23 cellular contexts compared by ENCODE assay signal in genomic region chr18:69953191-69953590, GRCh38. TPM values are rescaled to one million over a fixed set of nuclear protein-coding genes. Genes with fewer than 3 reads are reported as not detected.
A peak's percentile ranks its signal among the peaks of the same experiment; 100 is the strongest.
DNase-seq lines count a peak whose midpoint lies in the region; ATAC-seq, FAIRE-seq and TF ChIP-seq lines count a peak whose summit lies in the region.
"Had no signal": no experiment of that assay in that cellular context is flagged by ENCODE, and none has a peak within 500 bp of the region (broad histone marks: within the 10 kb centered on the region; RNA-seq: fewer than 3 reads in every experiment).

No MANE protein-coding gene starts in this region.

- POLR2A ChIA-PET in CD4-positive, alpha-beta memory T cell (lab: Charles Lee; ENCODE audit: partially characterized antibody), result interaction anchor here (8.1 to 11.0 kb wide), 2 partner anchors 8 to 18 kb away, joined by 168 to 240 read pairs; partner anchors contain the start of gene CD226
- POLR2A ChIA-PET in GM12878 (lab: Charles Lee), result no interaction called here

- H3K9me3 Mint-ChIP-seq in activated T-cell treated with anti-CD3 and anti-CD28 coated beads, Interleukin-2, amount 50 U/mL, for 72 hours, result peaks cover 2% of the 10 kb centered on the region in 2 donors
- H3K9me3 Mint-ChIP-seq in CD4-positive, alpha-beta memory T cell, result no peaks in the 10 kb centered on the region
- H3K9me3 Mint-ChIP-seq: HFFc6 had no signal

- TF ChIP-seq CTCF in GM12878 (IDR thresholded peaks at IDR 0.05 in 2 of 3, conservative IDR thresholded peaks at IDR 0.05 in 1 of 3; ENCODE audit: control insufficient read depth in 2 of 3, extremely low read depth in 1 of 3, insufficient read depth in 1 of 3, low read depth in 3 of 3, low read length in 3 of 3), result no peak

- H2AFZ ChIP-seq in GM12878 (ENCODE audit: control insufficient read depth, low read depth, low read length), result no peak overlapping the region

- H3K9ac ChIP-seq in GM12878 (ENCODE audit: control insufficient read depth, insufficient read depth, low read length), result no peak overlapping the region

- H3K4me2 ChIP-seq in GM12878 (ENCODE audit: control insufficient read depth, insufficient read depth), result no peak overlapping the region

- in situ Hi-C loops in GM12878 (cut with MboI), result no loop called here

- SMC1A ChIA-PET in GM12878 (lab: Charles Lee; ENCODE audit: uncharacterized antibody, unreplicated experiment), result no interaction called here

- H3K79me2 ChIP-seq in GM12878 (ENCODE audit: control insufficient read depth, insufficient read depth, low read length), result no peaks in the 10 kb centered on the region; the same call in 1 of the 2 replicates

- intact Hi-C loops in CD4-positive, alpha-beta memory T cell (cut with micrococcal nuclease), result loop anchor here (10.0 kb wide), 1 partner anchor 252 kb away; the partner anchor contains the start of gene RTTN
- intact Hi-C loops in GM12878 (cut with micrococcal nuclease; ENCODE audit: unreplicated experiment), result no loop called here

- WGBS in GM12878 (ENCODE audit: insufficient coverage, insufficient replicate concordance, low lambda C conversion rate, missing lambda C conversion rate), result 100% methylated on average over 2 of the region's 2 CpGs

- BruUV-seq in GM12878 (replicated peaks; lab: Mats Ljungman, UMichigan), result no TSS peak

- no peaks in the 10 kb centered on the region for H3K9me3 ChIP-seq in CD4-positive, alpha-beta memory T cell (ENCODE audit: control insufficient read depth in 1 of 2, low read length in 2 of 2)
- no peaks in the 10 kb centered on the region; the same call in 2 of the 3 replicates for H3K9me3 ChIP-seq in GM12878 (replicated peaks; ENCODE audit: control insufficient read depth, insufficient read depth, low read length)

- H3K36me3 ChIP-seq in CD4-positive, alpha-beta memory T cell (ENCODE audit: insufficient read depth, low read length), result no peaks in the 10 kb centered on the region
- H3K36me3 ChIP-seq in GM12878 (ENCODE audit: control insufficient read depth in 2 of 2, insufficient read depth in 2 of 2, low read length in 1 of 2), result no peaks in the 10 kb centered on the region; a peak in 1 of 4 replicates

- no peak for TF ChIP-seq RAD21 in GM12878 (IDR thresholded peaks at IDR 0.05; ENCODE audit: insufficient read depth, low read depth, low read length)

- no peak for DNase-seq in activated T-cell treated with anti-CD3 and anti-CD28 coated beads, Interleukin-2, amount 50 U/mL, for 72 hours
- DNase-seq in activated T-cell treated with anti-CD3 and anti-CD28 coated beads, Interleukin-2, amount 50 U/mL, for 48 hours, result no peak
- no peak for DNase-seq in CD4-positive, alpha-beta memory T cell
- DNase-seq in GM12892 (ENCODE audit: insufficient read length), result no peak
- no peak for DNase-seq in GM12878 (ENCODE audit: low read depth, low spot score)
- DNase-seq in epidermal melanocyte (ENCODE audit: insufficient read length, low spot score), result no peak
- DNase-seq in activated CD8-positive, alpha-beta memory T cell treated with anti-CD3 and anti-CD28 coated beads for 24 hours, result no peak
- DNase-seq: ACHN; AML-193; COR-L47; DMS 273 treated with DMSO at 0.1 percent for 48 hours; H7; HFFc6; KBM-7; NCI-H1105 treated with DMSO at 0.1 percent for 48 hours; NCI-H1694; NCI-H510A; NCI-H748 treated with DMSO at 0.1 percent for 48 hours; NK-92 treated with Interleukin-12 subunit alpha and Interleukin-12 subunit beta, amount 100 ng/mL, for 24 hours had no signal

- no peak for ATAC-seq in activated T-cell treated with anti-CD3 and anti-CD28 coated beads, Interleukin-2, amount 50 U/mL, for 72 hours (replicated peaks in 1 of 2)
- no peak for ATAC-seq in GM12878
- ATAC-seq: Right ventricle myocardium inferior had no signal

- no peaks in the 10 kb centered on the region for H3K27me3 ChIP-seq in CD4-positive, alpha-beta memory T cell (ENCODE audit: insufficient read depth, low read length)
- no peaks in the 10 kb centered on the region for H3K27me3 ChIP-seq in GM12878 (replicated peaks in 1 of 2; ENCODE audit: control insufficient read depth in 2 of 2, insufficient read depth in 2 of 2, low read length in 1 of 2)

- H3K4me3 Mint-ChIP-seq in activated T-cell treated with anti-CD3 and anti-CD28 coated beads, Interleukin-2, amount 50 U/mL, for 72 hours, result peak overlapping the region in 1 of 2 donors; percentile 75
- H3K4me3 Mint-ChIP-seq in CD4-positive, alpha-beta memory T cell, result peak overlapping the region in 7 of 8 donors; percentile 21 to 70 (median 61)
- H3K4me3 Mint-ChIP-seq: HFFc6 had no signal

- RAD21 ChIA-PET in GM12878 (lab: Charles Lee; ENCODE audit: unreplicated experiment), result no interaction called here

- peaks cover 8 to 16% of the 10 kb centered on the region in 2 donors for H3K36me3 Mint-ChIP-seq in activated T-cell treated with anti-CD3 and anti-CD28 coated beads, Interleukin-2, amount 50 U/mL, for 72 hours (ENCODE audit: insufficient read depth in 2 of 2)
- peaks cover 7 to 8% of the 10 kb centered on the region in 2 donors for H3K36me3 Mint-ChIP-seq in CD4-positive, alpha-beta memory T cell

- TF ChIP-seq POLR2A in GM12892 (IDR thresholded peaks at IDR 0.05; ENCODE audit: low read depth, low read length) (no peak), GM12878 (IDR thresholded peaks at IDR 0.05; ENCODE audit: low read depth, low read length) (no peak)

- no peak overlapping the region for H3K4me3 ChIP-seq in CD4-positive, alpha-beta memory T cell (ENCODE audit: low read length in 2 of 2)
- no peak overlapping the region for H3K4me3 ChIP-seq in GM12878

- FAIRE-seq in GM12892 (lab: Jason Lieb, UNC) (peak; percentile 57), GM12878 (lab: Jason Lieb, UNC) (no peak)
- FAIRE-seq: G401.6, RCC 7860 had no signal

- no peaks in the 10 kb centered on the region for H3K27me3 Mint-ChIP-seq in activated T-cell treated with anti-CD3 and anti-CD28 coated beads, Interleukin-2, amount 50 U/mL, for 72 hours (ENCODE audit: low read depth)
- H3K27me3 Mint-ChIP-seq in CD4-positive, alpha-beta memory T cell, result no peaks in the 10 kb centered on the region

- H3K27ac ChIP-seq in CD4-positive, alpha-beta memory T cell (ENCODE audit: low read depth, low read length), result peak overlapping the region; percentile 0
- H3K27ac ChIP-seq in GM12878 (ENCODE audit: control insufficient read depth, insufficient read depth), result no peak overlapping the region
- H3K27ac ChIP-seq: C4-2B had no signal

- peaks cover 83% of the 10 kb centered on the region for H3K4me1 ChIP-seq in CD4-positive, alpha-beta memory T cell (ENCODE audit: insufficient read depth, low read length)
- peaks cover 41% of the 10 kb centered on the region for H3K4me1 ChIP-seq in GM12878 (ENCODE audit: control insufficient read depth, insufficient read depth, low read length)

- peaks cover 20% of the 10 kb centered on the region for H3K4me1 Mint-ChIP-seq in activated T-cell treated with anti-CD3 and anti-CD28 coated beads, Interleukin-2, amount 50 U/mL, for 72 hours (ENCODE audit: low read depth)
- H3K4me1 Mint-ChIP-seq in CD4-positive, alpha-beta memory T cell, result peaks cover 22 to 27% (median 23%) of the 10 kb centered on the region in 4 donors

- CTCF ChIA-PET in CD4-positive, alpha-beta memory T cell (lab: Charles Lee; ENCODE audit: partially characterized antibody), result interaction anchor here (8.1 kb wide), 1 partner anchor 18 kb away, joined by 100 read pairs; no protein-coding TSS in a partner anchor
- CTCF ChIA-PET in GM12878 (lab: Yijun Ruan, JAX), result interaction anchor here (0.7 kb wide), 1 partner anchor 20 kb away, joined by 3 read pairs; no protein-coding TSS in a partner anchor

- no peaks in the 10 kb centered on the region for H4K20me1 ChIP-seq in GM12878 (ENCODE audit: control insufficient read depth, insufficient read depth)

- H3K27ac Mint-ChIP-seq in activated T-cell treated with anti-CD3 and anti-CD28 coated beads, Interleukin-2, amount 50 U/mL, for 72 hours, result peak overlapping the region; percentile 58
- peak overlapping the region in 5 of 7 donors; percentile 81 to 95 (median 84) for H3K27ac Mint-ChIP-seq in CD4-positive, alpha-beta memory T cell
- H3K27ac Mint-ChIP-seq: HFFc6 had no signal

- TF ChIP-seq EP300 in GM12878 (IDR thresholded peaks at IDR 0.05; ENCODE audit: borderline replicate concordance in 1 of 2, control insufficient read depth in 1 of 2, low read depth in 2 of 2, low read length in 2 of 2), result no peak

TF ChIP-seq in GM12878, 131 proteins besides CTCF, POLR2A, EP300 and RAD21:
- TF ChIP-seq ZNF24 (IDR thresholded peaks at IDR 0.05) (peak; percentile 69), CBX3 (IDR thresholded peaks at IDR 0.05; ENCODE audit: borderline replicate concordance, low read depth) (no peak)

RNA-seq across cellular contexts. Expression of gene CD226, which starts 5.5 kb away (rescaled TPM):
- total RNA-seq in activated T-cell treated with anti-CD3 and anti-CD28 coated beads, Interleukin-2, amount 50 U/mL, for 72 hours, result 10 to 100 TPM; 73.7 to 81.8 TPM
- 10 to 100 TPM; 94.6 to 95.7 TPM for total RNA-seq in CD4-positive, alpha-beta memory T cell
- 10 to 100 TPM; 67.2 to 73.1 TPM for polyA plus RNA-seq in CD4-positive, alpha-beta memory T cell
- polyA plus RNA-seq in GM12892 (2012; ENCODE audit: missing spikeins), result 89.6 TPM
- total RNA-seq in GM12878 (2013; cell fraction: nucleolus; rRNA removed), result 158 and 176 TPM in 2 replicates
- 53.3 and 61.5 TPM in 2 replicates for total RNA-seq in GM12878 (2014; rRNA removed)
- 63.9 and 68.8 TPM in 2 replicates for total RNA-seq in GM12878 (2014; rRNA removed; fragmentation: Illumina TruSeq; extraction: Trizol)
- 56.2 and 60.3 TPM in 2 replicates for total RNA-seq in GM12878 (2021)
- polyA plus RNA-seq in GM12878 (2011; ENCODE audit: low read depth), result 24.3 TPM
- polyA plus RNA-seq in GM12878 (2011; rRNA removed), result 67.2 and 84.8 TPM in 2 replicates
- 28.2 and 43.4 TPM in 2 replicates for polyA plus RNA-seq in GM12878 (2011; cell fraction: cytosol; rRNA removed)
- polyA plus RNA-seq in GM12878 (2011; cell fraction: nucleus; rRNA removed), result 20.7 and 33.5 TPM in 2 replicates
- 40.8 and 67.0 TPM in 2 replicates for polyA plus RNA-seq in GM12878 (2012)
- 56.6 and 62.8 TPM in 2 replicates for polyA plus RNA-seq in GM12878 (2014; fragmentation: Illumina TruSeq; extraction: Trizol)
- 10 to 100 TPM; 12.9 to 18.2 TPM for polyA plus RNA-seq in GM12878 (2014; fragmentation: Nextera tagmentation; extraction: Ambion mirVana)
- 38.5 and 41.3 TPM in 2 replicates for polyA plus RNA-seq in GM12878 (2014; rRNA removed)
- polyA plus RNA-seq in GM12878 (2016; fragmentation: Nextera tagmentation; extraction: Ambion mirVana), result 10 to 100 TPM; 22.7 to 23.5 TPM
- polyA minus RNA-seq in GM12878 (2011; rRNA and poly(A)+ RNA removed), result 106 and 148 TPM in 2 replicates
- 23.1 and 25.7 TPM in 2 replicates for polyA minus RNA-seq in GM12878 (2011; cell fraction: cytosol; rRNA and poly(A)+ RNA removed)
- polyA minus RNA-seq in GM12878 (2011; cell fraction: nucleus; rRNA and poly(A)+ RNA removed), result 29.5 and 39.7 TPM in 2 replicates
- total RNA-seq: H7 had no signal
